13 cellular contexts compared by ENCODE assay signal in the genomic region with DNA sequence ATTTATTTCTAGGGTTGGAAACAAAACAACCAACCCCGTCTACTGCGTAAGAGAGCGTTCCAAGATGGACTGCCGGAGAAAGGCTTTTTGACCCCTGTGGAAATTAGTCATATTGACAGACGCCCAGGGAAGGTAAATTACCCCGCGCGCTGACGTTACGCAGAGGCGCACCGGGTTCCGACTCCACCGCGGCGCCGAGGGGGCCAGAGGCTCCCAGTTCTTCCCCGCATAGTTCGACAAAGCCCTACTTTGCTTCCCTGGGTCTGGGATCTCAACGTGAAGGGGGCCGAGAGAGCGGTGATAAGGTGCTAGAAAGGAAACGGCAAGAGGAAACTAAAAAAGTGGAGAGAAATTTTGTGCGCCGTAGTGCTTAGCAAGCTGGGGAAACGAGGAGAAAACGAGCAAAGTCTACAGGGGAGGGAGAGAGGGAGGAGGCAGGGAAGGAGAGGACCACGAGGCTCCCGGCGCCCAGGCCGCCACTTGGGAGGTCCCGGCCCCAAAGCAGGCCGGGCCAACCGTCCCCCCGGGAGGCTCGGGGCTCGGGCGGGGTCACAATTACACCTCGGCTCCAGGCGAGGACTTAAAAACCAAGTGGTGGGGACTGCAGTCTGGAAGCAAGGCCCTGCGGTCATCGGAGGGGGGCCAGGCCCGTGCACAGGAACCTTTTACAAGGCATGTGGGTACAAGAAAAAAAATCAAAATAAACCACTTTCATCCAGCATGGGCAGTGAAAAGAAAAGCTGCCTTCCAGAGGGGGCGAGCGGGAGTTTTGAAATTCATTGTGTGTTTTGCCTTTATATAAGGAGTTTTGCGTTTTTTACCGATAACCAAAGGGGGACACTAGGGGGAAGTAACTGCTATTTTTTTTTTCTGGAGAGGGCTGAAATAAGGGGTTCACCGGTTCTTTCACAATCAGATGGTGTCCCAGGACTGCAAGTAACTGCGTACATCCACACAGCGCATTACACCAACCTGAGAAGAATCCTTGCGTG. TPM values are rescaled to one million over a fixed set of nuclear protein-coding genes. Genes with fewer than 3 reads are reported as not detected.
DNase-seq lines count a peak whose midpoint lies in the region; ATAC-seq and TF ChIP-seq lines count a peak whose summit lies in the region.
"Had no signal": no experiment of that assay in that cellular context is flagged by ENCODE, and none has a peak within 500 bp of the region (broad histone marks: within the 10 kb centered on the region; RNA-seq: fewer than 3 reads in every experiment).

No MANE protein-coding gene starts in this region.

- TF ChIP-seq POLR2A in right lobe of liver (IDR thresholded peaks at IDR 0.05): no peak

- peaks cover 23% of the 10 kb centered on the region for H3K36me3 Mint-ChIP-seq in T-helper 1 cell treated with Interleukin-12 subunit alpha and Interleukin-12 subunit beta and Interleukin-4 antibody, amounts not matched to agents 30 μg/mL and 1 μg/mL, for 36 hours (ENCODE audit: low read depth)
- no peaks in the 10 kb centered on the region for H3K36me3 Mint-ChIP-seq in endodermal cell (ENCODE audit: low read depth)
- H3K36me3 Mint-ChIP-seq in stimulated activated naive B cell treated with anti-CD40 and anti-IgM and Interleukin-4, amounts not matched to agents 10 μg/mL and 1 μg/mL and 100 μg/mL, for 72 hours: peaks cover 7 to 15% of the 10 kb centered on the region in 2 donors

- 4 to 6% methylated on average over 29 to 51 of the region's 51 CpGs for WGBS in endodermal cell (ENCODE audit: insufficient coverage in 1 of 2, insufficient read length in 1 of 2), 2 experiments
- WGBS in right lobe of liver (ENCODE audit: insufficient coverage, low coverage, low lambda C conversion rate, missing lambda C conversion rate): 4% methylated on average over 37 of the region's 51 CpGs

- peak overlapping the region; percentile 50 for H3K4me3 ChIP-seq in endodermal cell (ENCODE audit: low read length)
- H3K4me3 ChIP-seq in right lobe of liver: no peak overlapping the region

- peaks cover 6% of the 10 kb centered on the region for H3K4me1 Mint-ChIP-seq in T-helper 1 cell treated with Interleukin-12 subunit alpha and Interleukin-12 subunit beta and Interleukin-4 antibody, amounts not matched to agents 30 μg/mL and 1 μg/mL, for 36 hours (ENCODE audit: low read depth)
- H3K4me1 Mint-ChIP-seq in endodermal cell: peaks cover 16% of the 10 kb centered on the region
- H3K4me1 Mint-ChIP-seq in stimulated activated naive B cell treated with anti-CD40 and anti-IgM and Interleukin-4, amounts not matched to agents 10 μg/mL and 1 μg/mL and 100 μg/mL, for 72 hours: peaks cover 10 to 14% of the 10 kb centered on the region in 2 donors

- peaks cover 97% of the 10 kb centered on the region for H3K27me3 Mint-ChIP-seq in T-helper 1 cell treated with Interleukin-12 subunit alpha and Interleukin-12 subunit beta and Interleukin-4 antibody, amounts not matched to agents 30 μg/mL and 1 μg/mL, for 36 hours (ENCODE audit: low read depth)
- peaks cover 100% of the 10 kb centered on the region for H3K27me3 Mint-ChIP-seq in endodermal cell (ENCODE audit: insufficient read depth)
- H3K27me3 Mint-ChIP-seq in stimulated activated naive B cell treated with anti-CD40 and anti-IgM and Interleukin-4, amounts not matched to agents 10 μg/mL and 1 μg/mL and 100 μg/mL, for 72 hours: peaks cover 72 to 92% of the 10 kb centered on the region in 2 donors

- H3K27ac ChIP-seq in endodermal cell (ENCODE audit: low read depth, low read length) (no peak overlapping the region), right lobe of liver (peak overlapping the region; percentile 56 to 69 (median 63))
- H3K27ac ChIP-seq: 22Rv1, epithelial cell of prostate had no signal

- no peak overlapping the region for H3K9ac ChIP-seq in endodermal cell (ENCODE audit: extremely low read depth, low read length, poor library complexity, severe bottlenecking)

- peak; percentile 31 for TF ChIP-seq CTCF in endodermal cell (conservative IDR thresholded peaks at IDR 0.05)
- TF ChIP-seq CTCF in right lobe of liver (IDR thresholded peaks at IDR 0.05): no peak

- peak overlapping the region; percentile 63 for H3K4me3 Mint-ChIP-seq in T-helper 1 cell treated with Interleukin-12 subunit alpha and Interleukin-12 subunit beta and Interleukin-4 antibody, amounts not matched to agents 30 μg/mL and 1 μg/mL, for 36 hours
- peak overlapping the region; percentile 46 for H3K4me3 Mint-ChIP-seq in endodermal cell
- H3K4me3 Mint-ChIP-seq in stimulated activated naive B cell treated with anti-CD40 and anti-IgM and Interleukin-4, amounts not matched to agents 10 μg/mL and 1 μg/mL and 100 μg/mL, for 72 hours: peak overlapping the region; percentile 40 to 65

- intact Hi-C loops in right lobe of liver (cut with DNase I): no loop called here

- H3K27me3 ChIP-seq in endodermal cell (ENCODE audit: control insufficient read depth, insufficient read depth, low read length, poor library complexity, severe bottlenecking) (peaks cover 100% of the 10 kb centered on the region), right lobe of liver (peaks cover 10 to 28% of the 10 kb centered on the region in 2 donors)

- H3K27ac Mint-ChIP-seq in T-helper 1 cell treated with Interleukin-12 subunit alpha and Interleukin-12 subunit beta and Interleukin-4 antibody, amounts not matched to agents 30 μg/mL and 1 μg/mL, for 36 hours: peak overlapping the region; percentile 64
- H3K27ac Mint-ChIP-seq in endodermal cell: no peak overlapping the region
- H3K27ac Mint-ChIP-seq in stimulated activated naive B cell treated with anti-CD40 and anti-IgM and Interleukin-4, amounts not matched to agents 10 μg/mL and 1 μg/mL and 100 μg/mL, for 72 hours: peak overlapping the region; percentile 91

- DNase-seq in T-helper 1 cell (no peak), endodermal cell (peak; percentile 75), right lobe of liver (no peak), COLO829 (ENCODE audit: low spot score) (no peak), NCI-H345 (lab: John Stamatoyannopoulos, UW) (no peak)
- DNase-seq in stimulated activated naive B cell treated with anti-CD40 and anti-IgM and Interleukin-4, amounts not matched to agents 10 μg/mL and 1 μg/mL and 100 μg/mL, for 72 hours: no peak
- DNase-seq in stimulated activated CD4-positive, alpha-beta T cell treated with anti-CD3 and anti-CD28 coated beads, Interleukin-4, amount 100 ng/mL, for 1 hour: no peak
- DNase-seq: activated CD4-positive, alpha-beta T cell treated with anti-CD3 and anti-CD28 coated beads for 48 hours; amniotic stem cell; NCI-H2171 treated with DMSO at 0.1 percent for 48 hours had no signal

- peaks cover 20% of the 10 kb centered on the region for H3K9me3 Mint-ChIP-seq in T-helper 1 cell treated with Interleukin-12 subunit alpha and Interleukin-12 subunit beta and Interleukin-4 antibody, amounts not matched to agents 30 μg/mL and 1 μg/mL, for 36 hours
- no peaks in the 10 kb centered on the region for H3K9me3 Mint-ChIP-seq in endodermal cell
- peaks cover 11 to 12% of the 10 kb centered on the region in 2 donors for H3K9me3 Mint-ChIP-seq in stimulated activated naive B cell treated with anti-CD40 and anti-IgM and Interleukin-4, amounts not matched to agents 10 μg/mL and 1 μg/mL and 100 μg/mL, for 72 hours

- H3K4me1 ChIP-seq in endodermal cell (ENCODE audit: control insufficient read depth, insufficient read depth, low read length) (peaks cover 5% of the 10 kb centered on the region), right lobe of liver (peaks cover 0 to 6% (median 0%) of the 10 kb centered on the region in 4 donors)

- ATAC-seq in right lobe of liver: peak in 1 of 4 donors; percentile 23
- ATAC-seq in stimulated activated naive B cell treated with anti-CD40 and anti-IgM and Interleukin-4, amounts not matched to agents 10 μg/mL and 1 μg/mL and 100 μg/mL, for 72 hours (replicated peaks): no peak

- H3K9me3 ChIP-seq in endodermal cell (ENCODE audit: control insufficient read depth, low read length) (no peaks in the 10 kb centered on the region), right lobe of liver (no peaks in the 10 kb centered on the region)

- no peaks in the 10 kb centered on the region for H3K36me3 ChIP-seq in endodermal cell (ENCODE audit: control insufficient read depth, insufficient read depth, low read length)
- H3K36me3 ChIP-seq in right lobe of liver: no peaks in the 10 kb centered on the region

RNA-seq across cellular contexts. Expression of a gene that starts 13.1 kb away (rescaled TPM):
- not detected for total RNA-seq in endodermal cell
- polyA plus RNA-seq in endodermal cell (2013, experiment 1 of 2): 2.0 TPM
- polyA plus RNA-seq in endodermal cell (2013, experiment 2 of 2): 2.0 TPM
- 10 to 100 TPM in 1 of 6 experiments, 1 to 10 TPM in 5; 2.1 to 11.2 (median 6.2) TPM for total RNA-seq in right lobe of liver
